10 cellular contexts compared by ENCODE assay signal in the genomic region with DNA sequence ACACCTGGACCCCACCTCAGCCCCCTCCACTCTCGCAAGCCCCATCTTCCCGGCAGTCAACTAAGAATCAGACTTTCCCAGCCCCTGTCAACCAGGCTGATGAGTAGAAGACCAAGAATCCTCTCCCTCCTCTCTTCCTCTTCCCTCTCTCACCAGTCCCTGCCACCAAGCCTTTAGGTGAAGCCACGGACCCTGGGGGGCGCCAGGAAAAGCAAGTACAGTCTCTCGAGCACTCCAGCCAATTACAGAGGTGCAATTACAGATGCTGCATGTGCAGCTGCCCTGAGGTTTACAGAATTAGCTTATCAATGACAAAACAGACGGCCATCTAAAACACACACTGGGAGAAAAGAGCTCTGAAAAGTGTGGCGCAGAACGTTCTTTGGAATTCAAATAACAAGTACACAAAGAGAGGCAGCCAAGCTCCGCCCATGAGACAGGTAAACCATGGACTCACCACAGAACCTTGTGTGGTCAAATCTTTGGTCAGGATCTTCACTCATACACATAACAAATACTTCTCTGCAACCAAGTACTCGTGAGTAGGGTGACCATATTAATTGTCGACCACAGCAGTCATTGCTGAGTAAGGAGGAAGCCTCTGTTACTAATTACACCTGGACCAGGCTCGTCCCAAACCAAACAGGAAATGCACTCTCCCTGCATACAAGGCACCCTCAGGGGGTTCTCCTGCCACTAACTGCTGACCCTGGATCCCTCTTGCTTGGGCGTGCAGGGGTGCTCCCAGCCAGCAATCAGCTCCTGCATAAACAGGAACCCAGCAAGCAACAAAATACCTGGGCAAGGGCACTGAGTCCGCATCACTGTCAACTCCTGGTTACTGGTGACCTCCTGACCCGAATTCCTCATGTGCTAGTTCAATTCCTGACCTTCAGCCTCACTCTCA.
A peak's percentile ranks its signal among the peaks of the same experiment; 100 is the strongest.
DNase-seq lines count a peak whose midpoint lies in the region; ATAC-seq and TF ChIP-seq lines count a peak whose summit lies in the region.
"Had no signal": no experiment of that assay in that cellular context is flagged by ENCODE, and none has a peak within 500 bp of the region (broad histone marks: within the 10 kb centered on the region; RNA-seq: fewer than 3 reads in every experiment).

No MANE protein-coding gene starts in this region.

- no peak overlapping the region for H3K4me3 Mint-ChIP-seq in activated naive CD4-positive, alpha-beta T cell treated with anti-CD3 and anti-CD28 coated beads for 36 hours
- H3K4me3 Mint-ChIP-seq in T-helper 2 cell treated with Interferon-gamma antibody and Interleukin-4, amounts not matched to agents 5 μg/mL and 100 μg/mL, for 36 hours, result peak overlapping the region; percentile 68
- H3K4me3 Mint-ChIP-seq in glutamatergic neuron (ENCODE audit: unreplicated experiment), result peak overlapping the region; percentile 14

- H3K4me3 ChIP-seq in upper lobe of left lung, result no peak overlapping the region

- H3K4me1 ChIP-seq in upper lobe of left lung, result peaks cover 13 to 30% (median 20%) of the 10 kb centered on the region in 4 donors

- TF ChIP-seq CTCF in glutamatergic neuron (IDR thresholded peaks at IDR 0.05; ENCODE audit: partially characterized antibody, unreplicated experiment) (no peak), upper lobe of left lung (IDR thresholded peaks at IDR 0.05) (no peak)

- TF ChIP-seq EP300 in upper lobe of left lung (IDR thresholded peaks at IDR 0.05), result no peak

- no peak for DNase-seq in activated naive CD4-positive, alpha-beta T cell treated with anti-CD3 and anti-CD28 coated beads for 36 hours
- DNase-seq in activated naive CD4-positive, alpha-beta T cell (lab: John Stamatoyannopoulos, UW), result no peak
- no peak for DNase-seq in T-helper 2 cell treated with Interferon-gamma antibody and Interleukin-4, amounts not matched to agents 5 μg/mL and 100 μg/mL, for 36 hours (ENCODE audit: low spot score)
- DNase-seq in glutamatergic neuron (no peak), upper lobe of left lung (no peak), retina (no peak), NCI-H510A (lab: John Stamatoyannopoulos, UW) (no peak)
- DNase-seq: NCI-H526 treated with DMSO at 0.1 percent for 48 hours, T-helper 9 cell had no signal

- H3K27ac Mint-ChIP-seq in activated naive CD4-positive, alpha-beta T cell treated with anti-CD3 and anti-CD28 coated beads for 36 hours, result peak overlapping the region; percentile 97
- peak overlapping the region; percentile 97 for H3K27ac Mint-ChIP-seq in T-helper 2 cell treated with Interferon-gamma antibody and Interleukin-4, amounts not matched to agents 5 μg/mL and 100 μg/mL, for 36 hours
- H3K27ac Mint-ChIP-seq in glutamatergic neuron (ENCODE audit: unreplicated experiment), result peak overlapping the region; percentile 66

- H3K9me3 Mint-ChIP-seq in activated naive CD4-positive, alpha-beta T cell treated with anti-CD3 and anti-CD28 coated beads for 36 hours, result no peaks in the 10 kb centered on the region
- H3K9me3 Mint-ChIP-seq in T-helper 2 cell treated with Interferon-gamma antibody and Interleukin-4, amounts not matched to agents 5 μg/mL and 100 μg/mL, for 36 hours, result no peaks in the 10 kb centered on the region
- peaks cover 4% of the 10 kb centered on the region for H3K9me3 Mint-ChIP-seq in glutamatergic neuron (ENCODE audit: unreplicated experiment)

- H3K36me3 ChIP-seq in upper lobe of left lung, result no peaks in the 10 kb centered on the region

- 78 to 86% methylated on average over 13 to 15 of the region's 15 CpGs for WGBS in upper lobe of left lung, 2 donors

- peaks cover 94% of the 10 kb centered on the region for H3K4me1 Mint-ChIP-seq in activated naive CD4-positive, alpha-beta T cell treated with anti-CD3 and anti-CD28 coated beads for 36 hours (ENCODE audit: low read depth)
- peaks cover 82% of the 10 kb centered on the region for H3K4me1 Mint-ChIP-seq in T-helper 2 cell treated with Interferon-gamma antibody and Interleukin-4, amounts not matched to agents 5 μg/mL and 100 μg/mL, for 36 hours (ENCODE audit: low read depth)
- H3K4me1 Mint-ChIP-seq in glutamatergic neuron (ENCODE audit: low read depth, unreplicated experiment), result peaks cover 32% of the 10 kb centered on the region

- intact Hi-C loops in activated naive CD4-positive, alpha-beta T cell treated with anti-CD3 and anti-CD28 coated beads for 36 hours (cut with micrococcal nuclease), result loop anchor here (5.0 kb wide), 1 partner anchor 33 kb away; no protein-coding TSS in a partner anchor

- no peaks in the 10 kb centered on the region for H3K9me3 ChIP-seq in upper lobe of left lung

- H3K27me3 ChIP-seq in upper lobe of left lung, result no peaks in the 10 kb centered on the region

- peaks cover 39% of the 10 kb centered on the region for H3K36me3 Mint-ChIP-seq in activated naive CD4-positive, alpha-beta T cell treated with anti-CD3 and anti-CD28 coated beads for 36 hours (ENCODE audit: low read depth)
- peaks cover 59% of the 10 kb centered on the region for H3K36me3 Mint-ChIP-seq in T-helper 2 cell treated with Interferon-gamma antibody and Interleukin-4, amounts not matched to agents 5 μg/mL and 100 μg/mL, for 36 hours (ENCODE audit: low read depth)
- no peaks in the 10 kb centered on the region for H3K36me3 Mint-ChIP-seq in glutamatergic neuron (ENCODE audit: unreplicated experiment)

- H3K27ac ChIP-seq in upper lobe of left lung, result peak overlapping the region in 3 of 4 donors; percentile 10 to 22 (median 13)

- TF ChIP-seq POLR2A in upper lobe of left lung (IDR thresholded peaks at IDR 0.05), result no peak

- H3K27me3 Mint-ChIP-seq in activated naive CD4-positive, alpha-beta T cell treated with anti-CD3 and anti-CD28 coated beads for 36 hours (ENCODE audit: low read depth), result no peaks in the 10 kb centered on the region
- no peaks in the 10 kb centered on the region for H3K27me3 Mint-ChIP-seq in T-helper 2 cell treated with Interferon-gamma antibody and Interleukin-4, amounts not matched to agents 5 μg/mL and 100 μg/mL, for 36 hours (ENCODE audit: low read depth)
- peaks cover 4% of the 10 kb centered on the region for H3K27me3 Mint-ChIP-seq in glutamatergic neuron (ENCODE audit: unreplicated experiment)

- CTCF ChIA-PET in activated naive CD4-positive, alpha-beta T cell treated with anti-CD3 and anti-CD28 coated beads for 36 hours (lab: Charles Lee), result no interaction called here

- ATAC-seq in upper lobe of left lung (ENCODE audit: low FRiP score in 2 of 2), result no peak
- no peak for ATAC-seq in HG03280 (IDR thresholded peaks at IDR 0.05; ENCODE audit: unreplicated experiment)
